ENCODE assay signal across 8 cellular contexts in the genomic region with DNA sequence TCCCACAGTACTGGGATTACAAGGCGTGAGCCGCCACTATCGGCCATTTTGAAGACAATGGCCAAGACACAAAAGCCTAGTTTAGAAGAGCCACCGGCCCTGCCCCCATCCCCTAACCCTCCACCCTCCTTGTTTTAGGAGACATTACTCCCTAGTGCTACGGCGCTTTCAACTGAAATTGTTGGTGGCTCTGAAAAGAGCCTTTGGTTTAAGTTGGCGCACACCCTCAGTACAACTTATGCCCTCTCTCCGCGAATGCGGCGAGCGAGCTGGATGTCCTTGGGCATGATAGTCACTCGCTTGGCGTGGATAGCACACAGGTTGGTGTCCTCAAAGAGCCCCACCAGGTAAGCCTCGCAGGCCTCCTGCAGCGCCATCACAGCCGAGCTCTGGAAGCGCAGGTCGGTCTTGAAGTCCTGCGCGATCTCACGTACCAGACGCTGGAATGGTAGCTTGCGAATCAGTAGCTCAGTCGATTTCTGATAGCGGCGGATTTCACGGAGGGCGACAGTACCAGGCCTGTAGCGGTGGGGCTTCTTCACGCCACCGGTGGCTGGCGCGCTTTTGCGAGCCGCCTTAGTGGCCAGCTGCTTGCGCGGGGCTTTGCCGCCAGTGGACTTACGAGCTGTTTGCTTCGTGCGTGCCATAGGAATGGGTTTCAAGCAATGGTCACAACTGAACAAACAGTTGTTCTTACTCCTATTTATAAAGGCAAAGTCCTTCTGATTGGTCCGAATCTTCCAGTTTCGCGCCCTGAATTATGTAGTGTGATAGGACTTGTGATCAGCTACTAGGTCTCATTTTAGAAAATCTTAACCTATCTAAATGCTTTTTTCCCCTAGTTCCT.
A peak's percentile ranks its signal among the peaks of the same experiment; 100 is the strongest.
DNase-seq lines count a peak whose midpoint lies in the region; ATAC-seq and TF ChIP-seq lines count a peak whose summit lies in the region.

No MANE protein-coding gene starts in this region.

- no peak overlapping the region for H3K9ac ChIP-seq in parathyroid adenoma

- no peaks in the 10 kb centered on the region for H3K4me1 ChIP-seq in parathyroid adenoma

- no peak for TF ChIP-seq CTCF in parathyroid adenoma (IDR thresholded peaks at IDR 0.05)

- H3K79me2 ChIP-seq in parathyroid adenoma = no peaks in the 10 kb centered on the region

- no peaks in the 10 kb centered on the region for H3K27me3 ChIP-seq in parathyroid adenoma (ENCODE audit: control insufficient read depth, insufficient read depth, low read length)

- H3K36me3 ChIP-seq in parathyroid adenoma (ENCODE audit: control insufficient read depth, insufficient read depth, low read length) = no peaks in the 10 kb centered on the region

- no peaks in the 10 kb centered on the region for H3K9me3 ChIP-seq in parathyroid adenoma (ENCODE audit: control insufficient read depth, low read length)

- ATAC-seq in GM21390 (IDR thresholded peaks at IDR 0.05; ENCODE audit: unreplicated experiment) = peak; percentile 41

- peak; percentile 57 for DNase-seq in COLO829 (ENCODE audit: low spot score)
- peak; percentile 92 for DNase-seq in KG1 (lab: John Stamatoyannopoulos, UW)
- peak; percentile 68 for DNase-seq in activated gamma-delta T cell treated with Interleukin-2 at 50 U/mL for 16 hours
- peak; percentile 16 for DNase-seq in globus pallidus (ENCODE audit: low spot score)
- DNase-seq in HuH-7 (ENCODE audit: low spot score) = no peak

- peak overlapping the region; percentile 99 for H3K4me2 ChIP-seq in parathyroid adenoma (ENCODE audit: low read length)

- peak overlapping the region; percentile 81 for H3K4me3 ChIP-seq in parathyroid adenoma (ENCODE audit: low read depth, low read length)

- peak overlapping the region; percentile 39 for H2AFZ ChIP-seq in parathyroid adenoma

- TF ChIP-seq POLR2A in Raji (IDR thresholded peaks at IDR 0.05; ENCODE audit: insufficient read depth, low read depth, low read length) = peak; percentile 93

- H3K27ac ChIP-seq in parathyroid adenoma = no peak overlapping the region
